Comparison of ENCODE assay signal across 8 cellular contexts in genomic region chr9:35658894-35659220, GRCh38. TPM values are rescaled to one million over a fixed set of nuclear protein-coding genes. Genes with fewer than 3 reads are reported as not detected.
DNase-seq lines count a peak whose midpoint lies in the region; ATAC-seq lines count a peak whose summit lies in the region.

No MANE protein-coding gene starts in this region.

- H2AK5ac ChIP-seq in mesenchymal stem cell (ENCODE audit: low read length, severe bottlenecking): no peak overlapping the region

- H4K8ac ChIP-seq in mesenchymal stem cell (ENCODE audit: low read length): no peak overlapping the region

- H3K9me3 ChIP-seq in mesenchymal stem cell (ENCODE audit: control insufficient read depth, low read length): no peaks in the 10 kb centered on the region
- H3K9me3 ChIP-seq in aorta (ENCODE audit: control insufficient read depth, low read length): no peaks in the 10 kb centered on the region

- no peak overlapping the region for H3K23ac ChIP-seq in mesenchymal stem cell (ENCODE audit: low read length in 2 of 2)

- peak overlapping the region; percentile 78 for H3K4me2 ChIP-seq in mesenchymal stem cell (ENCODE audit: low read length, poor library complexity, severe bottlenecking)

- no peak overlapping the region for H2BK5ac ChIP-seq in mesenchymal stem cell (ENCODE audit: low read depth, low read length, poor library complexity, severe bottlenecking)

- H3K4me3 ChIP-seq in mesenchymal stem cell (ENCODE audit: insufficient read depth in 1 of 2, low read depth in 1 of 2, low read length in 2 of 2): peak overlapping the region; percentile 95 to 96
- H3K4me3 ChIP-seq in aorta (ENCODE audit: low read length in 2 of 2): peak overlapping the region; percentile 80 to 90

- no peak overlapping the region for H2BK120ac ChIP-seq in mesenchymal stem cell (ENCODE audit: low read depth, low read length)

- H2BK12ac ChIP-seq in mesenchymal stem cell (ENCODE audit: low read length in 2 of 2): peak overlapping the region in 1 of 2 experiments; percentile 64

- H3K27ac ChIP-seq in mesenchymal stem cell (ENCODE audit: low read length, poor library complexity, severe bottlenecking) (peak overlapping the region; percentile 59), aorta (ENCODE audit: low read depth in 1 of 2, low read length in 2 of 2) (peak overlapping the region; percentile 77 to 86)

- H4K91ac ChIP-seq in mesenchymal stem cell (ENCODE audit: low read length): no peak overlapping the region

- peak overlapping the region in 1 of 2 experiments; percentile 94 for H3K18ac ChIP-seq in mesenchymal stem cell (ENCODE audit: low read depth in 1 of 2, low read length in 2 of 2)

- 9% methylated on average over 2 of the region's 4 CpGs for WGBS in mesenchymal stem cell
- WGBS in aorta, 2 donors: 1% methylated on average over 4 of the region's 4 CpGs

- H2BK15ac ChIP-seq in mesenchymal stem cell (ENCODE audit: low read depth, poor library complexity, severe bottlenecking): no peak overlapping the region

- H2AFZ ChIP-seq in mesenchymal stem cell (ENCODE audit: low read depth, low read length): no peak overlapping the region

- peaks cover 10% of the 10 kb centered on the region for H3K4me1 ChIP-seq in mesenchymal stem cell (ENCODE audit: control insufficient read depth, insufficient read depth, low read depth, low read length)
- H3K4me1 ChIP-seq in aorta (ENCODE audit: control insufficient read depth in 1 of 2, insufficient read depth in 2 of 2, low read length in 2 of 2): peaks cover 0 to 2% of the 10 kb centered on the region in 2 donors

- H3K9ac ChIP-seq in mesenchymal stem cell (ENCODE audit: low read length): peak overlapping the region; percentile 98

- H3K14ac ChIP-seq in mesenchymal stem cell (ENCODE audit: low read length in 2 of 2): no peak overlapping the region

- intact Hi-C loops in aorta (cut with DNase I): loop anchor here (1.0 to 10.0 kb wide), 3 partner anchors 69 to 226 kb away; no protein-coding TSS in a partner anchor

- H3K79me1 ChIP-seq in mesenchymal stem cell (replicated peaks; ENCODE audit: low read length, poor library complexity, severe bottlenecking): peaks cover 14% of the 10 kb centered on the region

- peak; percentile 41 for DNase-seq in stimulated activated CD4-positive, alpha-beta T cell treated with anti-CD3 and anti-CD28 coated beads, Interleukin-15, amount 100 ng/mL, for 24 hours
- no peak for DNase-seq in stimulated activated CD4-positive, alpha-beta T cell treated with anti-CD3 and anti-CD28 coated beads, Interleukin-4, amount 100 ng/mL, for 4 hours
- peak; percentile 76 for DNase-seq in OCI-M1 (lab: John Stamatoyannopoulos, UW)
- DNase-seq in dermis blood vessel endothelial cell: peak; percentile 58
- DNase-seq in mesenchymal stem cell: peak; percentile 74
- peak in 1 of 2 donors; percentile 74 for DNase-seq in aorta
- DNase-seq in central memory CD4-positive, alpha-beta T cell: no peak

- H3K27me3 ChIP-seq in mesenchymal stem cell (ENCODE audit: control insufficient read depth in 1 of 2, insufficient read depth in 1 of 2, low read length in 2 of 2) (no peaks in the 10 kb centered on the region), aorta (ENCODE audit: control insufficient read depth in 1 of 2, insufficient read depth in 2 of 2, low read length in 1 of 2) (no peaks in the 10 kb centered on the region)

- no peak overlapping the region for H3K4ac ChIP-seq in mesenchymal stem cell (ENCODE audit: low read depth in 1 of 2, low read length in 2 of 2)

- ATAC-seq in aorta (ENCODE audit: low FRiP score): no peak
- no peak for ATAC-seq in GM21423 (IDR thresholded peaks at IDR 0.05; ENCODE audit: unreplicated experiment)

- peaks cover 18 to 33% of the 10 kb centered on the region in 2 experiments for H3K36me3 ChIP-seq in mesenchymal stem cell (ENCODE audit: control insufficient read depth in 1 of 2, insufficient read depth in 2 of 2, low read depth in 1 of 2, low read length in 2 of 2)
- no peaks in the 10 kb centered on the region for H3K36me3 ChIP-seq in aorta (ENCODE audit: control insufficient read depth in 1 of 2, insufficient read depth in 2 of 2, low read length in 1 of 2)

RNA-seq across cellular contexts. Expression of gene CCDC107, which starts 0.8 kb away (rescaled TPM):
- total RNA-seq in dermis blood vessel endothelial cell (8.5 and 12.4 TPM in 2 replicates), aorta (10 to 100 TPM; 53.7 to 79.6 TPM)
- 21.7 TPM for polyA plus RNA-seq in mesenchymal stem cell (2013, experiment 1 of 2)
- polyA plus RNA-seq in mesenchymal stem cell (2013, experiment 2 of 2): 20.5 TPM
- 100 to 1,000 TPM in 1 of 2 donors, 10 to 100 TPM in 1; 65.7 to 224 TPM for polyA plus RNA-seq in aorta

RNA-seq across cellular contexts. Expression of gene RMRP, which starts 1.0 kb away (rescaled TPM):
- total RNA-seq in dermis blood vessel endothelial cell: 9,128 and 10,291 TPM in 2 replicates
- polyA plus RNA-seq in mesenchymal stem cell (2013, experiment 1 of 2): not detected
- polyA plus RNA-seq in mesenchymal stem cell (2013, experiment 2 of 2): not detected
- total RNA-seq in aorta: over 10,000 TPM; 14,949 to 16,694 TPM
- not detected for polyA plus RNA-seq in aorta

RNA-seq across cellular contexts. Expression of gene ARHGEF39, which starts 6.1 kb away (rescaled TPM):
- total RNA-seq in dermis blood vessel endothelial cell (0.34 and 3.1 TPM in 2 replicates), aorta (1 to 10 TPM in 1 of 2 donors, under 1 TPM in 1; 0.75 to 1.7 TPM)
- polyA plus RNA-seq in mesenchymal stem cell (2013, experiment 1 of 2): 0.81 TPM
- 0.73 TPM for polyA plus RNA-seq in mesenchymal stem cell (2013, experiment 2 of 2)
- polyA plus RNA-seq in aorta: 1 to 10 TPM in 1 of 2 donors, under 1 TPM in 1; 0.25 to 1.8 TPM

RNA-seq across cellular contexts. Expression of gene SIT1, which starts 8.1 kb away (rescaled TPM):
- total RNA-seq in dermis blood vessel endothelial cell (not detected in 2 replicates), aorta (1 to 10 TPM in 1 of 2 donors, under 1 TPM in 1; 0.65 to 1.3 TPM)
- not detected for polyA plus RNA-seq in mesenchymal stem cell (2013, experiment 1 of 2)
- polyA plus RNA-seq in mesenchymal stem cell (2013, experiment 2 of 2): not detected
- 1 to 10 TPM; 1.0 to 1.1 TPM for polyA plus RNA-seq in aorta

RNA-seq across cellular contexts. Expression of gene CA9, which starts 14.9 kb away (rescaled TPM):
- not detected in 2 replicates for total RNA-seq in dermis blood vessel endothelial cell
- polyA plus RNA-seq in mesenchymal stem cell (2013, experiment 1 of 2): 0.30 TPM
- 0.38 TPM for polyA plus RNA-seq in mesenchymal stem cell (2013, experiment 2 of 2)
- total RNA-seq in aorta: 1 to 10 TPM; 4.3 to 8.8 TPM
- polyA plus RNA-seq in aorta: under 1 TPM in 1 of 2 donors, not detected in 1; 0.79 TPM

Comparison
In these comparisons a context has a peak if more than half of its experiments do, and no peak if none do; other contexts are left out.
1. DNase-seq: peak in stimulated activated CD4-positive, alpha-beta T cell treated with anti-CD3 and anti-CD28 coated beads, Interleukin-15, amount 100 ng/mL, for 24 hours (single experiment), OCI-M1 (single experiment), dermis blood vessel endothelial cell (single experiment) and mesenchymal stem cell (single experiment); none in stimulated activated CD4-positive, alpha-beta T cell treated with anti-CD3 and anti-CD28 coated beads, Interleukin-4, amount 100 ng/mL, for 4 hours (0 of 2) and central memory CD4-positive, alpha-beta T cell (single experiment).